12 cellular contexts compared by ENCODE assay signal in the genomic region with DNA sequence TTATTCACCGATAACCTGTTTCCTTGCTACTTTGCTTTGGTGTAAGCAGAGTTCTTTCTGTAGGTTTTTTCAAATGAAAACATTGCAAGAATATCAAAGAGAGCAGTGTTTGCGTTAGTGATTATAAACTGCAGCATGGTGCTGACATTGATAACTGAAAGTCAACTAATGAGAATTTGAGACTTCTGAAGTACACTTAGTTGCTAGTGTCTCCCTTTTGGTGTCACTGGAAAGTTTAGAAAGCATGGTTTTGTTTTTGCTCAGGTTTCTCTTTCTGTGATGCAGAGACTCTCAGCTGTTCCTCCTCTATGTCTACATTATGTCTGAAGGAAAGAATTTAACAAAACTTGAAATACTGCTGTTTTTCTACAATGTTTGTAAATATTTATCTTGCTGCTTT.
DNase-seq lines count a peak whose midpoint lies in the region; ATAC-seq and TF ChIP-seq lines count a peak whose summit lies in the region.
"Had no signal": no experiment of that assay in that cellular context is flagged by ENCODE, and none has a peak within 500 bp of the region (broad histone marks: within the 10 kb centered on the region; RNA-seq: fewer than 3 reads in every experiment).

No MANE protein-coding gene starts in this region.

- H3K4me1 ChIP-seq in osteoblast (ENCODE audit: insufficient read depth, low read length): peaks cover 26% of the 10 kb centered on the region

- no peak overlapping the region for H3K27ac ChIP-seq in osteoblast (ENCODE audit: low read depth, low read length)

- no peaks in the 10 kb centered on the region for H3K9me3 Mint-ChIP-seq in activated naive CD8-positive, alpha-beta T cell treated with anti-CD3 and anti-CD28 coated beads, Interleukin-2, amount 50 U/mL, for 24 hours

- H4K20me1 ChIP-seq in osteoblast (ENCODE audit: insufficient read depth, low read length): peaks cover 73% of the 10 kb centered on the region

- peaks cover 73% of the 10 kb centered on the region for H3K36me3 Mint-ChIP-seq in activated naive CD8-positive, alpha-beta T cell treated with anti-CD3 and anti-CD28 coated beads, Interleukin-2, amount 50 U/mL, for 24 hours (ENCODE audit: low read depth)

- H3K4me3 ChIP-seq in osteoblast (ENCODE audit: insufficient read depth, low read length): no peak overlapping the region
- H3K4me3 ChIP-seq: spleen had no signal

- no peaks in the 10 kb centered on the region for H3K27me3 Mint-ChIP-seq in activated naive CD8-positive, alpha-beta T cell treated with anti-CD3 and anti-CD28 coated beads, Interleukin-2, amount 50 U/mL, for 24 hours

- peaks cover 49% of the 10 kb centered on the region for H3K36me3 ChIP-seq in osteoblast (ENCODE audit: insufficient read depth, low read length)

- ATAC-seq in GM18505 (IDR thresholded peaks at IDR 0.05; ENCODE audit: unreplicated experiment): no peak
- peak; percentile 85 for ATAC-seq in GM19455 (IDR thresholded peaks at IDR 0.05; ENCODE audit: unreplicated experiment)
- ATAC-seq in HG03064 (IDR thresholded peaks at IDR 0.05; ENCODE audit: low read depth, unreplicated experiment): peak; percentile 67
- ATAC-seq in activated naive CD8-positive, alpha-beta T cell treated with anti-CD3 and anti-CD28 coated beads, Interleukin-2, amount 50 U/mL, for 24 hours: peak; percentile 42
- no peak for ATAC-seq in left lobe of liver

- no peak overlapping the region for H3K4me2 ChIP-seq in osteoblast (ENCODE audit: insufficient read depth, low read length)

- H2AFZ ChIP-seq in osteoblast (ENCODE audit: low read length): no peak overlapping the region

- H3K4me1 Mint-ChIP-seq in activated naive CD8-positive, alpha-beta T cell treated with anti-CD3 and anti-CD28 coated beads, Interleukin-2, amount 50 U/mL, for 24 hours: peaks cover 90% of the 10 kb centered on the region

- TF ChIP-seq CTCF in osteoblast (IDR thresholded peaks at IDR 0.05; ENCODE audit: extremely low read depth, low read depth, low read length): no peak

- H3K9me3 ChIP-seq in osteoblast (ENCODE audit: low read depth, low read length): no peaks in the 10 kb centered on the region
- H3K9me3 ChIP-seq: spleen had no signal

- peak overlapping the region; percentile 69 for H3K27ac Mint-ChIP-seq in activated naive CD8-positive, alpha-beta T cell treated with anti-CD3 and anti-CD28 coated beads, Interleukin-2, amount 50 U/mL, for 24 hours

- TF ChIP-seq POLR2A in GM18505 (IDR thresholded peaks at IDR 0.05; ENCODE audit: borderline replicate concordance, extremely low read depth, insufficient read depth, insufficient read length): peak; percentile 26

- no peak overlapping the region for H3K4me3 Mint-ChIP-seq in activated naive CD8-positive, alpha-beta T cell treated with anti-CD3 and anti-CD28 coated beads, Interleukin-2, amount 50 U/mL, for 24 hours

- no peak for DNase-seq in activated naive CD8-positive, alpha-beta T cell treated with anti-CD3 and anti-CD28 coated beads, Interleukin-2, amount 50 U/mL, for 24 hours
- DNase-seq in NCI-H2196 (lab: John Stamatoyannopoulos, UW; ENCODE audit: unreplicated experiment) (no peak), kidney glomerular epithelial cell (lab: John Stamatoyannopoulos, UW) (no peak), left lobe of liver (ENCODE audit: low spot score) (no peak), osteoblast (ENCODE audit: insufficient read length, low spot score, missing footprints) (no peak)
- DNase-seq: activated CD4-positive, CD25-positive, alpha-beta regulatory T cell; GOT3; OCI-M1; spleen had no signal

- no peaks in the 10 kb centered on the region for H3K27me3 ChIP-seq in osteoblast (ENCODE audit: insufficient read depth, low read length)
- H3K27me3 ChIP-seq: spleen had no signal

- peaks cover 84% of the 10 kb centered on the region for H3K79me2 ChIP-seq in osteoblast (ENCODE audit: insufficient read depth, low read length)

Comparison
In these comparisons a context has a peak if more than half of its experiments do, and no peak if none do; other contexts are left out.
1. ATAC-seq: peak in GM19455 (single experiment), HG03064 (single experiment) and activated naive CD8-positive, alpha-beta T cell treated with anti-CD3 and anti-CD28 coated beads, Interleukin-2, amount 50 U/mL, for 24 hours (single experiment); none in GM18505 (single experiment) and left lobe of liver (single experiment).